Comparison of ENCODE assay signal across 25 cellular contexts in the genomic region with DNA sequence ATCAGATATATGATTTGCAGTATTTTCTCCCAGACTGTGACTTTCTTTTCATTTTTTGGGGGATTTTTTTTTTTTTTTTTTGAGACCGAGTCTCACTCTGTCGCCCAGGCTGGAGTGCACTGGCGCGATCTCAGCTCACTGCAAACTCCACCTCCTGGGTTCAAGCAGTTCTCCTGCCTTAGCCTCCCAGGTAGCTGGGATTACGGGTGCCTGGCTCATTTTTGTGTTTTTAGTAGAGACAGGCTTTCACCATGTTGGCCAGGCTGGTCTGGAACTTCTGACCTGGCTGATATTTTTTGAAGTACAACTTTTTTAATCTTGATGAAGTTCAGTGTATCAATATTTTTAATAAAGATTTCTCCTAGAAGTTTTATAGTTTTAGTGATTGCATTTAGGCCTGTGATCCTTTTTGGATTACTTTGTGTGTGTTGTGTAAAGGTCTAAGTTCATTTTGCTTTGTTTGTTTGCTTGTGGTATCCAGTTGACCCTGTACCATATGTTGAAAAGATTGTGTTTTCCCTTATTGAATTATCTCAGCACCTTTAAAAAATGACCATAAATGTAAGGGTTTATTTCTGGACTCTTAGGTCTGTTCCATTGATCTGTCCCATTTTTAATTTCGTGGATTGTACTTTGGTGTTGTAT. TPM values are rescaled to one million over a fixed set of nuclear protein-coding genes. Genes with fewer than 3 reads are reported as not detected.
DNase-seq lines count a peak whose midpoint lies in the region; ATAC-seq and TF ChIP-seq lines count a peak whose summit lies in the region.
"Had no signal": no experiment of that assay in that cellular context is flagged by ENCODE, and none has a peak within 500 bp of the region (broad histone marks: within the 10 kb centered on the region; RNA-seq: fewer than 3 reads in every experiment).

No MANE protein-coding gene starts in this region.

- no peaks in the 10 kb centered on the region for H3K9me3 Mint-ChIP-seq in activated CD4-positive, alpha-beta T cell treated with anti-CD3 and anti-CD28 coated beads, Interleukin-2, amount 10 ng/mL, durations not matched to agents 24 days and 14 days
- peaks cover 0 to 18% (median 11%) of the 10 kb centered on the region in 8 donors for H3K9me3 Mint-ChIP-seq in CD4-positive, alpha-beta memory T cell
- H3K9me3 Mint-ChIP-seq in dendritic cell treated with granulocyte-macrophage colony-stimulating factor and Interleukin-4, amounts not matched to agents 40 ng/mL and 50 ng/mL, for 4 days: no peaks in the 10 kb centered on the region
- peaks cover 0 to 11% (median 0%) of the 10 kb centered on the region in 11 donors for H3K9me3 Mint-ChIP-seq in naive thymus-derived CD4-positive, alpha-beta T cell
- H3K9me3 Mint-ChIP-seq: type B pancreatic cell had no signal

- peak overlapping the region; percentile 82 for H3K27ac ChIP-seq in CD4-positive, alpha-beta memory T cell (ENCODE audit: low read depth, low read length)
- H3K27ac ChIP-seq in naive thymus-derived CD4-positive, alpha-beta T cell (ENCODE audit: low read depth, low read length): no peak overlapping the region
- H3K27ac ChIP-seq: epithelial cell of prostate, pancreas, SJSA1 had no signal

- H3K36me3 Mint-ChIP-seq in activated CD4-positive, alpha-beta T cell treated with anti-CD3 and anti-CD28 coated beads, Interleukin-2, amount 10 ng/mL, durations not matched to agents 24 days and 14 days (ENCODE audit: low read depth): peaks cover 31% of the 10 kb centered on the region
- peaks cover 33 to 40% of the 10 kb centered on the region in 2 donors for H3K36me3 Mint-ChIP-seq in CD4-positive, alpha-beta memory T cell
- peaks cover 42% of the 10 kb centered on the region for H3K36me3 Mint-ChIP-seq in dendritic cell treated with granulocyte-macrophage colony-stimulating factor and Interleukin-4, amounts not matched to agents 40 ng/mL and 50 ng/mL, for 4 days (ENCODE audit: low read depth)
- peaks cover 0 to 44% (median 38%) of the 10 kb centered on the region in 5 donors for H3K36me3 Mint-ChIP-seq in naive thymus-derived CD4-positive, alpha-beta T cell

- H3K4me3 Mint-ChIP-seq in activated CD4-positive, alpha-beta T cell treated with anti-CD3 and anti-CD28 coated beads, Interleukin-2, amount 10 ng/mL, durations not matched to agents 24 days and 14 days: no peak overlapping the region
- H3K4me3 Mint-ChIP-seq in CD4-positive, alpha-beta memory T cell: peak overlapping the region in 3 of 8 donors; percentile 8 to 72 (median 48)
- H3K4me3 Mint-ChIP-seq in dendritic cell treated with granulocyte-macrophage colony-stimulating factor and Interleukin-4, amounts not matched to agents 40 ng/mL and 50 ng/mL, for 4 days: no peak overlapping the region
- peak overlapping the region in 2 of 10 donors; percentile 11 to 14 for H3K4me3 Mint-ChIP-seq in naive thymus-derived CD4-positive, alpha-beta T cell
- H3K4me3 Mint-ChIP-seq: type B pancreatic cell had no signal

- H3K27ac Mint-ChIP-seq in activated CD4-positive, alpha-beta T cell treated with anti-CD3 and anti-CD28 coated beads, Interleukin-2, amount 10 ng/mL, durations not matched to agents 24 days and 14 days: peak overlapping the region; percentile 39
- H3K27ac Mint-ChIP-seq in CD4-positive, alpha-beta memory T cell: peak overlapping the region; percentile 84 to 100 (median 98)
- H3K27ac Mint-ChIP-seq in dendritic cell treated with granulocyte-macrophage colony-stimulating factor and Interleukin-4, amounts not matched to agents 40 ng/mL and 50 ng/mL, for 4 days: peak overlapping the region; percentile 83
- peak overlapping the region in 7 of 9 donors; percentile 8 to 98 (median 75) for H3K27ac Mint-ChIP-seq in naive thymus-derived CD4-positive, alpha-beta T cell
- H3K27ac Mint-ChIP-seq: type B pancreatic cell had no signal

- no peak overlapping the region for H3K4me3 ChIP-seq in CD4-positive, alpha-beta memory T cell (ENCODE audit: low read length in 2 of 2)
- H3K4me3 ChIP-seq in naive thymus-derived CD4-positive, alpha-beta T cell (ENCODE audit: low read length): no peak overlapping the region
- H3K4me3 ChIP-seq: A549, K562, pancreas, SJSA1, smooth muscle cell had no signal

- peaks cover 38% of the 10 kb centered on the region for H3K4me1 Mint-ChIP-seq in activated CD4-positive, alpha-beta T cell treated with anti-CD3 and anti-CD28 coated beads, Interleukin-2, amount 10 ng/mL, durations not matched to agents 24 days and 14 days
- peaks cover 50 to 84% (median 67%) of the 10 kb centered on the region in 4 donors for H3K4me1 Mint-ChIP-seq in CD4-positive, alpha-beta memory T cell
- H3K4me1 Mint-ChIP-seq in dendritic cell treated with granulocyte-macrophage colony-stimulating factor and Interleukin-4, amounts not matched to agents 40 ng/mL and 50 ng/mL, for 4 days (ENCODE audit: low read depth): peaks cover 23% of the 10 kb centered on the region
- H3K4me1 Mint-ChIP-seq in naive thymus-derived CD4-positive, alpha-beta T cell: peaks cover 18 to 67% (median 56%) of the 10 kb centered on the region in 7 donors

- no peaks in the 10 kb centered on the region for H3K27me3 ChIP-seq in CD4-positive, alpha-beta memory T cell (ENCODE audit: insufficient read depth, low read length)
- H3K27me3 ChIP-seq in naive thymus-derived CD4-positive, alpha-beta T cell (ENCODE audit: control insufficient read depth in 2 of 2, insufficient read depth in 2 of 2, low read length in 2 of 2): no peaks in the 10 kb centered on the region
- H3K27me3 ChIP-seq: pancreas, SJSA1 had no signal

- TF ChIP-seq CTCF in GM10266 (IDR thresholded peaks at IDR 0.05; ENCODE audit: control insufficient read depth, insufficient read depth, low read depth, missing control alignments): no peak

- H3K36me3 ChIP-seq in CD4-positive, alpha-beta memory T cell (ENCODE audit: insufficient read depth, low read length): no peaks in the 10 kb centered on the region
- H3K36me3 ChIP-seq in naive thymus-derived CD4-positive, alpha-beta T cell (ENCODE audit: control insufficient read depth in 2 of 3, insufficient read depth in 3 of 3, low read length in 3 of 3): peaks cover 0 to 4% (median 0%) of the 10 kb centered on the region in 3 experiments
- H3K36me3 ChIP-seq: pancreas had no signal

- DNase-seq in activated CD4-positive, alpha-beta T cell treated with anti-CD3 and anti-CD28 coated beads, Interleukin-2, amount 10 ng/mL, durations not matched to agents 24 days and 14 days: no peak
- DNase-seq in activated CD4-positive, alpha-beta T cell treated with anti-CD3 and anti-CD28 coated beads, Interleukin-2, amount 50 U/mL, for 1 hour: no peak
- DNase-seq in CD4-positive, alpha-beta memory T cell: no peak
- DNase-seq in naive thymus-derived CD4-positive, alpha-beta T cell: no peak
- no peak for DNase-seq in GM10266 (ENCODE audit: extremely low spot score)
- no peak for DNase-seq in cardiac septum (ENCODE audit: low spot score)
- DNase-seq in NCI-H226: no peak
- DNase-seq: activated CD4-positive, alpha-beta T cell treated with anti-CD3 and anti-CD28 coated beads for 1 hour; activated CD8-positive, alpha-beta memory T cell treated with anti-CD3 and anti-CD28 coated beads, Interleukin-2, amount 50 U/mL, for 48 hours; activated gamma-delta T cell treated with Interleukin-2 at 50 U/mL for 16 hours; Calu3; NCI-H1105 treated with DMSO at 0.1 percent for 48 hours; NCI-H2029; NCI-H345; NCI-H748 treated with DMSO at 0.1 percent for 48 hours; pancreas; stimulated activated CD4-positive, alpha-beta T cell treated with anti-CD3 and anti-CD28 coated beads, Interleukin-1b, Interleukin-23, amount 100 ng/mL, for 48 hours had no signal

- CTCF ChIA-PET in CD4-positive, alpha-beta memory T cell (lab: Charles Lee; ENCODE audit: partially characterized antibody): interaction anchor here (0.7 to 7.1 kb wide), 2 partner anchors 100 to 274 kb away, joined by 3 to 75 read pairs; no protein-coding TSS in a partner anchor
- CTCF ChIA-PET in naive thymus-derived CD4-positive, alpha-beta T cell (lab: Charles Lee): no interaction called here

- H3K9me3 ChIP-seq in CD4-positive, alpha-beta memory T cell (ENCODE audit: control insufficient read depth in 1 of 2, low read length in 2 of 2): no peaks in the 10 kb centered on the region
- no peaks in the 10 kb centered on the region for H3K9me3 ChIP-seq in naive thymus-derived CD4-positive, alpha-beta T cell (ENCODE audit: control insufficient read depth in 2 of 3, low read length in 3 of 3)
- H3K9me3 ChIP-seq: pancreas, SJSA1 had no signal

- POLR2A ChIA-PET in CD4-positive, alpha-beta memory T cell (lab: Charles Lee; ENCODE audit: partially characterized antibody): interaction anchor here (0.7 to 6.4 kb wide), 11 partner anchors 8 to 355 kb away, joined by 3 to 111 read pairs (median 41); a partner anchor contains a TSS
- POLR2A ChIA-PET in naive thymus-derived CD4-positive, alpha-beta T cell (lab: Charles Lee): no interaction called here

- peaks cover 92% of the 10 kb centered on the region for H3K4me1 ChIP-seq in CD4-positive, alpha-beta memory T cell (ENCODE audit: insufficient read depth, low read length)
- peaks cover 23 to 78% of the 10 kb centered on the region in 2 donors for H3K4me1 ChIP-seq in naive thymus-derived CD4-positive, alpha-beta T cell (ENCODE audit: control insufficient read depth in 2 of 2, insufficient read depth in 2 of 2, low read length in 2 of 2)
- H3K4me1 ChIP-seq: SJSA1 had no signal

- H3K27me3 Mint-ChIP-seq in activated CD4-positive, alpha-beta T cell treated with anti-CD3 and anti-CD28 coated beads, Interleukin-2, amount 10 ng/mL, durations not matched to agents 24 days and 14 days: no peaks in the 10 kb centered on the region
- no peaks in the 10 kb centered on the region for H3K27me3 Mint-ChIP-seq in CD4-positive, alpha-beta memory T cell
- H3K27me3 Mint-ChIP-seq in dendritic cell treated with granulocyte-macrophage colony-stimulating factor and Interleukin-4, amounts not matched to agents 40 ng/mL and 50 ng/mL, for 4 days: no peaks in the 10 kb centered on the region
- H3K27me3 Mint-ChIP-seq in naive thymus-derived CD4-positive, alpha-beta T cell: no peaks in the 10 kb centered on the region
- H3K27me3 Mint-ChIP-seq: type B pancreatic cell had no signal

- intact Hi-C loops in activated CD4-positive, alpha-beta T cell treated with anti-CD3 and anti-CD28 coated beads, Interleukin-2, amount 10 ng/mL, durations not matched to agents 24 days and 14 days (cut with micrococcal nuclease): loop anchor here (5.0 kb wide), 1 partner anchor 56 kb away; no protein-coding TSS in a partner anchor
- intact Hi-C loops in CD4-positive, alpha-beta memory T cell (cut with micrococcal nuclease): loop anchor here (1.0 to 2.0 kb wide), 4 partner anchors 62 to 356 kb away; no protein-coding TSS in a partner anchor
- intact Hi-C loops in dendritic cell treated with granulocyte-macrophage colony-stimulating factor and Interleukin-4, amounts not matched to agents 40 ng/mL and 50 ng/mL, for 4 days (cut with micrococcal nuclease): no loop called here
- intact Hi-C loops in naive thymus-derived CD4-positive, alpha-beta T cell (cut with micrococcal nuclease): loop anchor here (1.0 to 2.0 kb wide), 2 partner anchors 62 to 101 kb away; no protein-coding TSS in a partner anchor
- intact Hi-C loops in cardiac septum (cut with DNase I): no loop called here

- no peak for ATAC-seq in naive thymus-derived CD4-positive, alpha-beta T cell
- ATAC-seq: A549, HCT116, K562 had no signal

RNA-seq across cellular contexts. Expression of a gene that starts 24.2 kb away (rescaled TPM):
- total RNA-seq in activated CD4-positive, alpha-beta T cell treated with anti-CD3 and anti-CD28 coated beads, Interleukin-2, amount 10 ng/mL, durations not matched to agents 24 days and 14 days: 34.0 and 37.0 TPM in 2 replicates
- 10 to 100 TPM; 21.3 to 26.8 TPM for total RNA-seq in CD4-positive, alpha-beta memory T cell
- 10 to 100 TPM; 27.5 to 28.1 TPM for polyA plus RNA-seq in CD4-positive, alpha-beta memory T cell
- total RNA-seq in naive thymus-derived CD4-positive, alpha-beta T cell: 10 to 100 TPM; 15.3 to 28.2 (median 22.1) TPM
- 10 to 100 TPM in 1 of 2 donors, 1 to 10 TPM in 1; 8.4 to 15.6 TPM for polyA plus RNA-seq in naive thymus-derived CD4-positive, alpha-beta T cell
- total RNA-seq in cardiac septum: 9.7 TPM

RNA-seq across cellular contexts. Expression of a gene that starts 31.0 kb away (rescaled TPM):
- 0.88 and 1.1 TPM in 2 replicates for total RNA-seq in activated CD4-positive, alpha-beta T cell treated with anti-CD3 and anti-CD28 coated beads, Interleukin-2, amount 10 ng/mL, durations not matched to agents 24 days and 14 days
- total RNA-seq in CD4-positive, alpha-beta memory T cell: under 1 TPM; 0.35 to 0.44 TPM
- polyA plus RNA-seq in CD4-positive, alpha-beta memory T cell: 1 to 10 TPM in 1 of 2 donors, under 1 TPM in 1; 0.50 to 1.4 TPM
- total RNA-seq in naive thymus-derived CD4-positive, alpha-beta T cell: 1 to 10 TPM in 1 of 5 experiments, under 1 TPM in 4; 0.60 to 1.3 (median 0.94) TPM
- 1 to 10 TPM; 4.2 TPM for polyA plus RNA-seq in naive thymus-derived CD4-positive, alpha-beta T cell
- 9.2 TPM for total RNA-seq in cardiac septum

Comparison
In these comparisons a context has a peak if more than half of its experiments do, and no peak if none do; other contexts are left out.
1. H3K27ac Mint-ChIP-seq: peak in every context shown above with its lines; median percentile 98 in CD4-positive, alpha-beta memory T cell; 83 in dendritic cell treated with granulocyte-macrophage colony-stimulating factor and Interleukin-4, amounts not matched to agents 40 ng/mL and 50 ng/mL, for 4 days; 75 in naive thymus-derived CD4-positive, alpha-beta T cell; 39 in activated CD4-positive, alpha-beta T cell treated with anti-CD3 and anti-CD28 coated beads, Interleukin-2, amount 10 ng/mL, durations not matched to agents 24 days and 14 days.
2. intact Hi-C loops: an anchor here in activated CD4-positive, alpha-beta T cell treated with anti-CD3 and anti-CD28 coated beads, Interleukin-2, amount 10 ng/mL, durations not matched to agents 24 days and 14 days (5.0 kb wide), CD4-positive, alpha-beta memory T cell (1.0 to 2.0 kb wide) and naive thymus-derived CD4-positive, alpha-beta T cell (1.0 to 2.0 kb wide); none called in dendritic cell treated with granulocyte-macrophage colony-stimulating factor and Interleukin-4, amounts not matched to agents 40 ng/mL and 50 ng/mL, for 4 days and cardiac septum.